8 cellular contexts compared by ENCODE assay signal in genomic region chr3:120742198-120743080, GRCh38. TPM values are rescaled to one million over a fixed set of nuclear protein-coding genes. Genes with fewer than 3 reads are reported as not detected.
DNase-seq lines count a peak whose midpoint lies in the region; ATAC-seq and TF ChIP-seq lines count a peak whose summit lies in the region.

GTF2E1 (plus strand) TSS chr3:120742744; CDS start chr3:120750553, 7,809 bp downstream.
RABL3 (minus strand) TSS chr3:120742516; CDS start chr3:120742507, 9 bp downstream.

- H3K4me2 ChIP-seq in smooth muscle cell: peak within 1 kb of the TSS; percentile 84

- H3K27me3 ChIP-seq in AG04450 (ENCODE audit: control insufficient read depth, insufficient read depth, low read length) (no peaks in the 10 kb centered on the region), smooth muscle cell (ENCODE audit: low read depth) (no peaks in the 10 kb centered on the region)

- 1% methylated on average over 52 of the region's 52 CpGs for WGBS in smooth muscle cell (ENCODE audit: low lambda C conversion rate)

- H3K4me3 Mint-ChIP-seq in WTC11: peak within 1 kb of the TSS; percentile 83

- POLR2A ChIA-PET in AG04450 (lab: Yijun Ruan, JAX) (interaction anchor here (0.6 to 1.1 kb wide), 6 partner anchors 12 to 165 kb away, joined by 3 to 5 read pairs (median 3); partner anchors contain the start of genes NDUFB4 and STXBP5L), WTC11 (lab: Charles Lee) (interaction anchor here (0.6 to 1.1 kb wide), 4 partner anchors 29 to 223 kb away, joined by 3 to 4 read pairs (median 4); no protein-coding TSS in a partner anchor)

- ATAC-seq in GM18909 (IDR thresholded peaks at IDR 0.05; ENCODE audit: poor library complexity, unreplicated experiment): peak; percentile 99
- peak; percentile 99 for ATAC-seq in HG03175 (IDR thresholded peaks at IDR 0.05; ENCODE audit: unreplicated experiment)
- ATAC-seq in WTC11: peak; percentile 99

- peaks cover 2% of the 10 kb centered on the region; the same call in 1 of the 2 replicates for H3K27me3 Mint-ChIP-seq in WTC11 (ENCODE audit: low read depth)

- CTCF ChIA-PET in AG04450 (lab: Charles Lee): interaction anchor here (0.6 to 2.9 kb wide), 6 partner anchors 51 to 280 kb away, joined by 3 to 12 read pairs (median 8); no protein-coding TSS in a partner anchor
- CTCF ChIA-PET in WTC11 (lab: Charles Lee): interaction anchor here (1.0 to 1.7 kb wide), 3 partner anchors 52 to 182 kb away, joined by 5 read pairs; no protein-coding TSS in a partner anchor

- TF ChIP-seq CTCF in AG04450 (IDR thresholded peaks at IDR 0.05; ENCODE audit: low read depth, low read length) (no peak), WTC11 (IDR thresholded peaks at IDR 0.05) (no peak), cardiac fibroblast (IDR thresholded peaks at IDR 0.05; ENCODE audit: low read depth, low read length) (no peak), smooth muscle cell (IDR thresholded peaks at IDR 0.05; ENCODE audit: borderline replicate concordance, insufficient read depth, poor library complexity, severe bottlenecking) (no peak)

- H3K36me3 Mint-ChIP-seq in WTC11: peaks cover 39% of the 10 kb centered on the region

- peak within 1 kb of the TSS; percentile 91 for H2AFZ ChIP-seq in smooth muscle cell (ENCODE audit: low read depth)

- H3K79me2 ChIP-seq in smooth muscle cell (ENCODE audit: low read depth): peaks cover 61% of the 10 kb centered on the region

- H3K9me3 Mint-ChIP-seq in WTC11: peaks cover 21% of the 10 kb centered on the region

- H3K4me1 Mint-ChIP-seq in WTC11: peaks cover 31% of the 10 kb centered on the region

- no peaks in the 10 kb centered on the region for H3F3A ChIP-seq in smooth muscle cell (ENCODE audit: low read depth)

- DNase-seq in AG04450 (ENCODE audit: low read depth, low spot score) (peak; percentile 99), NCI-H226 (peak; percentile 94), WTC11 (ENCODE audit: low spot score) (peak; percentile 98), cardiac fibroblast (ENCODE audit: low read depth in 2 of 2) (peak; percentile 100), iPS-NIHi7 (ENCODE audit: extremely low spot score) (peak; percentile 98), smooth muscle cell (lab: John Stamatoyannopoulos, UW; ENCODE audit: unreplicated experiment) (peak; percentile 78)

- peak within 1 kb of the TSS; percentile 97 for H3K27ac ChIP-seq in AG04450 (ENCODE audit: low read depth, low read length)
- peak within 1 kb of the TSS; percentile 99 for H3K27ac ChIP-seq in smooth muscle cell (ENCODE audit: low read depth)

- H4K20me1 ChIP-seq in smooth muscle cell (ENCODE audit: low read depth): no peaks in the 10 kb centered on the region

- peaks cover 9% of the 10 kb centered on the region for H3K9me3 ChIP-seq in AG04450 (ENCODE audit: control insufficient read depth, insufficient read depth, low read length)
- H3K9me3 ChIP-seq in smooth muscle cell (replicated peaks; ENCODE audit: low read depth): no peaks in the 10 kb centered on the region

- H3K27ac Mint-ChIP-seq in WTC11: peak within 1 kb of the TSS; percentile 89

- H3K4me1 ChIP-seq in smooth muscle cell (ENCODE audit: low read depth): peaks cover 11% of the 10 kb centered on the region

- peaks cover 3% of the 10 kb centered on the region for H3K36me3 ChIP-seq in smooth muscle cell (ENCODE audit: low read depth)

- H3K9ac ChIP-seq in smooth muscle cell (ENCODE audit: low read depth): peak within 1 kb of the TSS; percentile 98

- H3K4me3 ChIP-seq in AG04450 (ENCODE audit: low read depth, low read length) (peak within 1 kb of the TSS; percentile 98), cardiac fibroblast (replicated peaks in 1 of 2; ENCODE audit: low read depth in 2 of 2, low read length in 2 of 2) (peak within 1 kb of the TSS; percentile 90 to 96), smooth muscle cell (peak within 1 kb of the TSS; percentile 84)

TF ChIP-seq in WTC11, 78 proteins besides CTCF, POLR2A, EP300 and RAD21 (continues in another document):
- TF ChIP-seq ZNF121 (CRISPR knock-in tag; IDR thresholded peaks at IDR 0.05) (no peak), ZNF532 (CRISPR knock-in tag; IDR thresholded peaks at IDR 0.05; ENCODE audit: borderline replicate concordance) (no peak)
- TF ChIP-seq, protein P1, sequence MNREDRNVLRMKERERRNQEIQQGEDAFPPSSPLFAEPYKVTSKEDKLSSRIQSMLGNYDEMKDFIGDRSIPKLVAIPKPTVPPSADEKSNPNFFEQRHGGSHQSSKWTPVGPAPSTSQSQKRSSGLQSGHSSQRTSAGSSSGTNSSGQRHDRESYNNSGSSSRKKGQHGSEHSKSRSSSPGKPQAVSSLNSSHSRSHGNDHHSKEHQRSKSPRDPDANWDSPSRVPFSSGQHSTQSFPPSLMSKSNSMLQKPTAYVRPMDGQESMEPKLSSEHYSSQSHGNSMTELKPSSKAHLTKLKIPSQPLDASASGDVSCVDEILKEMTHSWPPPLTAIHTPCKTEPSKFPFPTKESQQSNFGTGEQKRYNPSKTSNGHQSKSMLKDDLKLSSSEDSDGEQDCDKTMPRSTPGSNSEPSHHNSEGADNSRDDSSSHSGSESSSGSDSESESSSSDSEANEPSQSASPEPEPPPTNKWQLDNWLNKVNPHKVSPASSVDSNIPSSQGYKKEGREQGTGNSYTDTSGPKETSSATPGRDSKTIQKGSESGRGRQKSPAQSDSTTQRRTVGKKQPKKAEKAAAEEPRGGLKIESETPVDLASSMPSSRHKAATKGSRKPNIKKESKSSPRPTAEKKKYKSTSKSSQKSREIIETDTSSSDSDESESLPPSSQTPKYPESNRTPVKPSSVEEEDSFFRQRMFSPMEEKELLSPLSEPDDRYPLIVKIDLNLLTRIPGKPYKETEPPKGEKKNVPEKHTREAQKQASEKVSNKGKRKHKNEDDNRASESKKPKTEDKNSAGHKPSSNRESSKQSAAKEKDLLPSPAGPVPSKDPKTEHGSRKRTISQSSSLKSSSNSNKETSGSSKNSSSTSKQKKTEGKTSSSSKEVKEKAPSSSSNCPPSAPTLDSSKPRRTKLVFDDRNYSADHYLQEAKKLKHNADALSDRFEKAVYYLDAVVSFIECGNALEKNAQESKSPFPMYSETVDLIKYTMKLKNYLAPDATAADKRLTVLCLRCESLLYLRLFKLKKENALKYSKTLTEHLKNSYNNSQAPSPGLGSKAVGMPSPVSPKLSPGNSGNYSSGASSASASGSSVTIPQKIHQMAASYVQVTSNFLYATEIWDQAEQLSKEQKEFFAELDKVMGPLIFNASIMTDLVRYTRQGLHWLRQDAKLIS (CRISPR knock-in tag; IDR thresholded peaks at IDR 0.05; ENCODE audit: borderline replicate concordance): peak; percentile 51; the same call in 1 of the 2 replicates

RNA-seq across cellular contexts. Expression of gene GTF2E1, which starts in this region (rescaled TPM):
- polyA plus RNA-seq in AG04450 (2011; rRNA removed) (12.8 and 15.5 TPM in 2 replicates), smooth muscle cell (15.8 and 17.0 TPM in 2 replicates)
- 25.1 and 26.8 TPM in 2 replicates for polyA minus RNA-seq in AG04450 (2011; rRNA and poly(A)+ RNA removed)
- total RNA-seq in WTC11 (2021) (64.5 to 78.0 TPM (median 72.4 TPM) in 3 replicates), smooth muscle cell (17.6 and 18.8 TPM in 2 replicates)

RNA-seq across cellular contexts. Expression of gene RABL3, which starts in this region (rescaled TPM):
- 7.9 and 9.3 TPM in 2 replicates for polyA plus RNA-seq in AG04450 (2011; rRNA removed)
- 3.8 and 6.1 TPM in 2 replicates for polyA minus RNA-seq in AG04450 (2011; rRNA and poly(A)+ RNA removed)
- total RNA-seq in WTC11 (2021): 15.0 to 18.2 TPM (median 16.6 TPM) in 3 replicates
- total RNA-seq in smooth muscle cell: 29.3 and 33.5 TPM in 2 replicates
- 27.0 and 29.5 TPM in 2 replicates for polyA plus RNA-seq in smooth muscle cell

Comparison
In these comparisons a context has a peak if more than half of its experiments do, and no peak if none do; other contexts are left out.
1. Peak in every context shown above with its lines: DNase-seq, ATAC-seq, H3K4me3 ChIP-seq and H3K27ac ChIP-seq.